In the genomic region with DNA sequence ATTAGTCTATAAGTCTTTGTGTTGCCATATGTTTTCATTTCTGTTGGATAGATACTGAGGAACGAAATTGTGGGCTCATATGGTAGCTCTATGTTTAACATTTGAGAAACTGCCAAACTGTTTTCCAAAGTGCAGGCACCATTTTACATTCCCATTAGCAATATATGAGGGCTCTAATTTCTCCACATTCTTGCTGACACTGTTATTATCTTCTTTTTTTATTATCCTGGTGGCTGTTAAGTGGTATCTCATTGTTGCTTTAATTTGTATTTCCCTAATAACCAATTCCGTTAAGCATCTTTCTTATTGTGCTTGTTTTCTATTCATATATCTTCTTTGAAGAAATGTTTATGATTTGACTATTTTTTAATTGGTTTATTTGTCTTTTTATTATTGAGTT, we compare ENCODE assay signal across 9 cellular contexts. TPM values are rescaled to one million over a fixed set of nuclear protein-coding genes. Genes with fewer than 3 reads are reported as not detected.
DNase-seq lines count a peak whose midpoint lies in the region; ATAC-seq, FAIRE-seq and TF ChIP-seq lines count a peak whose summit lies in the region.
"Had no signal": no experiment of that assay in that cellular context is flagged by ENCODE, and none has a peak within 500 bp of the region (broad histone marks: within the 10 kb centered on the region; RNA-seq: fewer than 3 reads in every experiment).

No MANE protein-coding gene starts in this region.

- H2AK5ac ChIP-seq in mesenchymal stem cell (ENCODE audit: low read length, severe bottlenecking): no peak overlapping the region

- TF ChIP-seq CTCF in astrocyte (IDR thresholded peaks at IDR 0.05; ENCODE audit: insufficient read depth, low read depth, low read length): no peak

- no peak overlapping the region for H2BK12ac ChIP-seq in mesenchymal stem cell (ENCODE audit: low read length in 2 of 2)

- H2AFZ ChIP-seq in ACC112 (ENCODE audit: low read length, unreplicated experiment) (peak overlapping the region; percentile 61), astrocyte (ENCODE audit: low read depth, low read length) (no peak overlapping the region), mesenchymal stem cell (ENCODE audit: low read depth, low read length) (no peak overlapping the region)

- H3K4me3 ChIP-seq in ACC112 (ENCODE audit: low read depth, low read length) (peak overlapping the region; percentile 74), HUES48 (ENCODE audit: low read depth, low read length) (peak overlapping the region; percentile 48), astrocyte (ENCODE audit: insufficient read depth, low read depth, low read length) (no peak overlapping the region), mesenchymal stem cell (ENCODE audit: insufficient read depth in 1 of 2, low read depth in 1 of 2, low read length in 2 of 2) (peak overlapping the region in 1 of 2 experiments; percentile 81)
- H3K4me3 ChIP-seq: lung had no signal

- no peaks in the 10 kb centered on the region for H3K9me3 Mint-ChIP-seq in astrocyte (ENCODE audit: unreplicated experiment)

- no peaks in the 10 kb centered on the region for H3K9me3 ChIP-seq in HUES48 (ENCODE audit: control insufficient read depth, insufficient read depth, low read length)
- H3K9me3 ChIP-seq in astrocyte (ENCODE audit: insufficient read depth, low read depth, low read length): no peaks in the 10 kb centered on the region
- no peaks in the 10 kb centered on the region for H3K9me3 ChIP-seq in mesenchymal stem cell (ENCODE audit: control insufficient read depth, low read length)

- no peak for ATAC-seq in esophagus mucosa

- H2BK5ac ChIP-seq in mesenchymal stem cell (ENCODE audit: low read depth, low read length, poor library complexity, severe bottlenecking): no peak overlapping the region

- H3K27ac ChIP-seq in ACC112 (ENCODE audit: low read depth, low read length) (peak overlapping the region; percentile 63), HUES48 (ENCODE audit: low read depth, low read length) (no peak overlapping the region), astrocyte (ENCODE audit: low read depth, low read length) (no peak overlapping the region), mesenchymal stem cell (ENCODE audit: low read length, poor library complexity, severe bottlenecking) (no peak overlapping the region)

- H4K91ac ChIP-seq in mesenchymal stem cell (ENCODE audit: low read length): no peak overlapping the region

- H3K79me2 ChIP-seq in ACC112 (ENCODE audit: control insufficient read depth, insufficient read depth, low read length, unreplicated experiment) (peaks cover 31% of the 10 kb centered on the region), astrocyte (ENCODE audit: insufficient read depth, low read length) (peaks cover 32% of the 10 kb centered on the region)

- H3K4me3 Mint-ChIP-seq in astrocyte (ENCODE audit: unreplicated experiment): peak overlapping the region; percentile 75

- 100% methylated on average over 1 of the region's 2 CpGs for WGBS in mesenchymal stem cell

- no peak overlapping the region for H3K14ac ChIP-seq in mesenchymal stem cell (ENCODE audit: low read length in 2 of 2)

- no peak for DNase-seq in astrocyte (ENCODE audit: low read depth)
- DNase-seq in mesenchymal stem cell: peak; percentile 18
- DNase-seq in NCI-H2196 (lab: John Stamatoyannopoulos, UW; ENCODE audit: unreplicated experiment): no peak
- DNase-seq in NCI-H526 treated with DMSO at 0.1 percent for 48 hours (lab: John Stamatoyannopoulos, UW): no peak
- no peak for DNase-seq in NCI-H82 treated with DMSO at 0.1 percent for 48 hours (lab: John Stamatoyannopoulos, UW; ENCODE audit: unreplicated experiment)

- no peaks in the 10 kb centered on the region for H3K27me3 ChIP-seq in ACC112 (ENCODE audit: insufficient read depth, low read length)
- no peaks in the 10 kb centered on the region for H3K27me3 ChIP-seq in HUES48 (ENCODE audit: control insufficient read depth, insufficient read depth, low read length)
- no peaks in the 10 kb centered on the region for H3K27me3 ChIP-seq in astrocyte (ENCODE audit: insufficient read depth, low read length)
- no peaks in the 10 kb centered on the region for H3K27me3 ChIP-seq in mesenchymal stem cell (ENCODE audit: control insufficient read depth in 1 of 2, insufficient read depth in 1 of 2, low read length in 2 of 2)

- no peaks in the 10 kb centered on the region for H3K36me3 Mint-ChIP-seq in astrocyte (ENCODE audit: low read depth, unreplicated experiment)

- H3K4ac ChIP-seq in mesenchymal stem cell (ENCODE audit: low read depth in 1 of 2, low read length in 2 of 2): no peak overlapping the region

- H2BK15ac ChIP-seq in mesenchymal stem cell (ENCODE audit: low read depth, poor library complexity, severe bottlenecking): no peak overlapping the region

- H3K4me1 Mint-ChIP-seq in astrocyte (ENCODE audit: low read depth, unreplicated experiment): peaks cover 15% of the 10 kb centered on the region

- H3K9ac ChIP-seq in HUES48 (ENCODE audit: low read depth, low read length): no peak overlapping the region
- H3K9ac ChIP-seq in astrocyte (ENCODE audit: low read length): no peak overlapping the region
- H3K9ac ChIP-seq in mesenchymal stem cell (ENCODE audit: low read length): peak overlapping the region; percentile 99

- H3K23ac ChIP-seq in mesenchymal stem cell (ENCODE audit: low read length in 2 of 2): no peak overlapping the region

- H3K36me3 ChIP-seq in ACC112 (ENCODE audit: insufficient read depth, low read length) (0 out of 2 replicates have a peak, but pooled peaks cover 6% of the 10 kb centered on the region), HUES48 (ENCODE audit: control insufficient read depth, insufficient read depth, low read length) (peaks cover 14% of the 10 kb centered on the region), astrocyte (ENCODE audit: insufficient read depth, low read length) (no peaks in the 10 kb centered on the region), mesenchymal stem cell (ENCODE audit: control insufficient read depth in 1 of 2, insufficient read depth in 2 of 2, low read depth in 1 of 2, low read length in 2 of 2) (peaks cover 0 to 12% of the 10 kb centered on the region in 2 experiments)

- H3K27ac Mint-ChIP-seq in astrocyte (ENCODE audit: unreplicated experiment): peak overlapping the region; percentile 90

- H3K79me1 ChIP-seq in mesenchymal stem cell (replicated peaks; ENCODE audit: low read length, poor library complexity, severe bottlenecking): peaks cover 18% of the 10 kb centered on the region

- H4K20me1 ChIP-seq in astrocyte (ENCODE audit: insufficient read depth, low read length): no peaks in the 10 kb centered on the region

- H4K8ac ChIP-seq in mesenchymal stem cell (ENCODE audit: low read length): no peak overlapping the region

- no peak overlapping the region for H3K18ac ChIP-seq in mesenchymal stem cell (ENCODE audit: low read depth in 1 of 2, low read length in 2 of 2)

- H3K4me2 ChIP-seq in astrocyte (ENCODE audit: low read length) (peak overlapping the region; percentile 79), mesenchymal stem cell (ENCODE audit: low read length, poor library complexity, severe bottlenecking) (no peak overlapping the region)

- no peak overlapping the region for H2BK120ac ChIP-seq in mesenchymal stem cell (ENCODE audit: low read depth, low read length)

- FAIRE-seq in astrocyte (lab: Jason Lieb, UNC): peak; percentile 32

- H3K4me1 ChIP-seq in ACC112 (ENCODE audit: control insufficient read depth, insufficient read depth, low read length, unreplicated experiment) (peaks cover 28% of the 10 kb centered on the region), HUES48 (ENCODE audit: control insufficient read depth, insufficient read depth, low read length) (no peaks in the 10 kb centered on the region; the same call in 1 of the 2 replicates), astrocyte (ENCODE audit: insufficient read depth, low read length) (peaks cover 14% of the 10 kb centered on the region), mesenchymal stem cell (ENCODE audit: control insufficient read depth, insufficient read depth, low read depth, low read length) (peaks cover 7% of the 10 kb centered on the region)

- H3K27me3 Mint-ChIP-seq in astrocyte (ENCODE audit: low read depth, unreplicated experiment): no peaks in the 10 kb centered on the region

RNA-seq across cellular contexts. Expression of a gene that starts 1.9 kb away (rescaled TPM):
- total RNA-seq in astrocyte: 22.2 and 26.4 TPM in 2 replicates
- 7.1 TPM for polyA plus RNA-seq in mesenchymal stem cell (2013, experiment 1 of 2)
- 7.2 TPM for polyA plus RNA-seq in mesenchymal stem cell (2013, experiment 2 of 2)
- total RNA-seq in esophagus mucosa: 19.1 TPM
